ENCODE assay signal across 6 cellular contexts in the genomic region with DNA sequence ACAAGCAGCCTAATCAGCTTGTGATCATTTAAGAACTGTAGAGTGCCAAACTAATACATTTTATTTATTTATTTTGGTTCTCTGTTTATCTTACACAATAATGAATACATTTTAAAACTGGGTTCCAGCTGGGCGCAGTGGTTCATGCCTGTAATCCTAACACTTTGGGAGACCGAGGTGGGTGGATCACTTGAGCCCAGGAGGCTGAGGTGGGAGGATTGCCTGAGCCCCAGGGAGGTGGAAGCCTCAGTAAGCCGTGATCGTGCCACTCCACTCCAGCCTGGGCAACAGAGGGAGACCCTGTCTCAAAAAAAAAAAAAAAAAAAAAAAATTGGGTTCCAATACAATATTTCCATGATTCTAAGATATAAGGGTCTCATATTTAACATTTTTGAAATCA.
"Had no signal": no experiment of that assay in that cellular context is flagged by ENCODE, and none has a peak within 500 bp of the region (broad histone marks: within the 10 kb centered on the region; RNA-seq: fewer than 3 reads in every experiment).

No MANE protein-coding gene starts in this region.

- H3K4me3 ChIP-seq: K562 had no signal

- ATAC-seq: HepG2, K562 had no signal

- H3K27ac ChIP-seq: HL-60 had no signal

- DNase-seq: IMR-90, KBM-7, KG1 had no signal
